8 cellular contexts compared by ENCODE assay signal in the genomic region with DNA sequence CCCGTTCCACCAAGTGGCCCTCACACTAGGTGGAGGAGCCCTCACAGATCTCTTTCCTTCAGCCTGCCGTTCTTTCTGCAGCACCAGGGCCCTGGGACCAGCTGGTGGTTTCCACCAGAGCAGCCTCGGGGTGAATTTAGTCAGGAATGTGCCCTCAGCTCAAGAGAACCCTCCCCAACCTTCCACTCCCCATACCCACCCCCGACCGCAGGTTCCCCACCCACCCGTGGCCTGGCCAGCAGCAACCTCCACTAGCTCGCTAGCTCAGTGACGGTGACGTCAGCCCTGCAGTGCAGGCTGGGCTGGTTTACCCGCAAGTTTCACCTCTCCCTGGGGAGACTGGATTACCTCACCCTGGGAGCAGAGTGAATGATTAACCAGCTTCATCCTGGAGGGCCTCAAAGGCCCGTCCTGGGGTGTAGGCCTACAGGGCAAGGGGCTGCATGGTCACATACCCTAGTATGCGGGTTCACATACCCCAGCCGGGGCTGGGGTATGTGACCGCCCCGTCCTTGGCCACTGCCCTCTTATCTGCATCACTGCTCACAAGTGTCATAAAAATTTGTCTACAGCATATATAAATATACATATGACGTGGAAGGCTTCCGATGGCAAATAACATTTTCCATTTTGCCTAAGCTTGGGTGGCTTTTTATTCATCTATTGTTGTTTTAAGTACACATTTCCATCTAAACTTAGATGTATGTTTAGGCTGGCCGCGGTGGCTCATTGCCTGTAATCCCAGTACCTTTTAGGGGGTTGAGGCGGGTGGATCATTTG. TPM values are rescaled to one million over a fixed set of nuclear protein-coding genes. Genes with fewer than 3 reads are reported as not detected.
A peak's percentile ranks its signal among the peaks of the same experiment; 100 is the strongest.
DNase-seq lines count a peak whose midpoint lies in the region; ATAC-seq and TF ChIP-seq lines count a peak whose summit lies in the region.

No MANE protein-coding gene starts in this region.

- 54 to 61% methylated on average over 20 of the region's 20 CpGs for WGBS in heart right ventricle, 2 donors

- H3K36me3 ChIP-seq in heart right ventricle = no peaks in the 10 kb centered on the region

- TF ChIP-seq CTCF in heart right ventricle (IDR thresholded peaks at IDR 0.05) = no peak

- intact Hi-C loops in heart right ventricle (cut with DNase I) = no loop called here

- no peaks in the 10 kb centered on the region for H3K4me1 Mint-ChIP-seq in stimulated activated effector memory CD8-positive, alpha-beta T cell treated with anti-CD3 and anti-CD28 coated beads, Interleukin-12 subunit alpha, Interleukin-12 subunit beta, amount 100 ng/mL, for 72 hours

- no peaks in the 10 kb centered on the region for H3K27me3 ChIP-seq in heart right ventricle

- no peak overlapping the region for H3K27ac ChIP-seq in heart right ventricle

- H3K4me3 Mint-ChIP-seq in stimulated activated effector memory CD8-positive, alpha-beta T cell treated with anti-CD3 and anti-CD28 coated beads, Interleukin-12 subunit alpha, Interleukin-12 subunit beta, amount 100 ng/mL, for 72 hours = no peak overlapping the region

- H3K36me3 Mint-ChIP-seq in stimulated activated effector memory CD8-positive, alpha-beta T cell treated with anti-CD3 and anti-CD28 coated beads, Interleukin-12 subunit alpha, Interleukin-12 subunit beta, amount 100 ng/mL, for 72 hours = no peaks in the 10 kb centered on the region

- H3K9me3 Mint-ChIP-seq in stimulated activated effector memory CD8-positive, alpha-beta T cell treated with anti-CD3 and anti-CD28 coated beads, Interleukin-12 subunit alpha, Interleukin-12 subunit beta, amount 100 ng/mL, for 72 hours = no peaks in the 10 kb centered on the region

- no peak overlapping the region for H3K4me3 ChIP-seq in heart right ventricle

- in situ Hi-C loops in Caki2 (cut with HindIII; ENCODE audit: low pct_unique_long_range_greater_than_20kb, low sequenced_read_pairs) = no loop called here

- ATAC-seq in HG02981 (IDR thresholded peaks at IDR 0.05; ENCODE audit: unreplicated experiment) (peak; percentile 43), heart right ventricle (peak; percentile 73 to 92 (median 88))
- ATAC-seq in stimulated activated effector memory CD8-positive, alpha-beta T cell treated with anti-CD3 and anti-CD28 coated beads, Interleukin-12 subunit alpha, Interleukin-12 subunit beta, amount 100 ng/mL, for 72 hours = peak; percentile 71

- DNase-seq in Caki2 (ENCODE audit: low read depth) (peak; percentile 99), SKM-1 (lab: John Stamatoyannopoulos, UW; ENCODE audit: unreplicated experiment) (peak; percentile 62), heart right ventricle (peak; percentile 57 to 65), HCEC 1CT (no peak), KG1 (lab: John Stamatoyannopoulos, UW) (no peak), NOMO-1 (lab: John Stamatoyannopoulos, UW; ENCODE audit: unreplicated experiment in 2 of 2) (no peak)
- DNase-seq in stimulated activated effector memory CD8-positive, alpha-beta T cell treated with anti-CD3 and anti-CD28 coated beads, Interleukin-12 subunit alpha, Interleukin-12 subunit beta, amount 100 ng/mL, for 72 hours (ENCODE audit: low spot score in 2 of 2) = no peak

- no peaks in the 10 kb centered on the region for H3K9me3 ChIP-seq in heart right ventricle

- no peak overlapping the region for H3K27ac Mint-ChIP-seq in stimulated activated effector memory CD8-positive, alpha-beta T cell treated with anti-CD3 and anti-CD28 coated beads, Interleukin-12 subunit alpha, Interleukin-12 subunit beta, amount 100 ng/mL, for 72 hours

- peaks cover 0 to 9% (median 0%) of the 10 kb centered on the region in 9 donors for H3K4me1 ChIP-seq in heart right ventricle

RNA-seq across cellular contexts. Expression of gene ELF3, which starts 24.5 kb away (rescaled TPM):
- total RNA-seq in Caki2 (2014; rRNA removed; shearing (Covaris generic); ENCODE audit: low replicate concordance) = 251 and 255 TPM in 2 replicates
- total RNA-seq in heart right ventricle = 100 to 1,000 TPM in 1 of 10 donors, 10 to 100 TPM in 1, 1 to 10 TPM in 3, under 1 TPM in 3, not detected in 2; 0.09 to 255 (median 1.4) TPM
- polyA plus RNA-seq in heart right ventricle = 1 to 10 TPM in 1 of 2 donors, under 1 TPM in 1; 0.51 to 2.7 TPM

RNA-seq across cellular contexts. Expression of gene RNPEP, which starts 52.4 kb away (rescaled TPM):
- total RNA-seq in Caki2 (2014; rRNA removed; shearing (Covaris generic); ENCODE audit: low replicate concordance) = 139 and 146 TPM in 2 replicates
- total RNA-seq in heart right ventricle = 10 to 100 TPM; 11.1 to 27.4 (median 15.7) TPM
- 10 to 100 TPM; 13.8 to 24.0 TPM for polyA plus RNA-seq in heart right ventricle

Comparison
In these comparisons a context has a peak if more than half of its experiments do, and no peak if none do; other contexts are left out.
1. DNase-seq: peak in Caki2 (single experiment), SKM-1 (single experiment) and heart right ventricle (2 of 2); none in stimulated activated effector memory CD8-positive, alpha-beta T cell treated with anti-CD3 and anti-CD28 coated beads, Interleukin-12 subunit alpha, Interleukin-12 subunit beta, amount 100 ng/mL, for 72 hours (0 of 2), HCEC 1CT (single experiment), KG1 (single experiment) and NOMO-1 (0 of 2).
2. Peak in every context shown above with its lines, with median percentiles within 50 percentile points of each other: ATAC-seq.